25 cellular contexts compared by ENCODE assay signal in the genomic region with DNA sequence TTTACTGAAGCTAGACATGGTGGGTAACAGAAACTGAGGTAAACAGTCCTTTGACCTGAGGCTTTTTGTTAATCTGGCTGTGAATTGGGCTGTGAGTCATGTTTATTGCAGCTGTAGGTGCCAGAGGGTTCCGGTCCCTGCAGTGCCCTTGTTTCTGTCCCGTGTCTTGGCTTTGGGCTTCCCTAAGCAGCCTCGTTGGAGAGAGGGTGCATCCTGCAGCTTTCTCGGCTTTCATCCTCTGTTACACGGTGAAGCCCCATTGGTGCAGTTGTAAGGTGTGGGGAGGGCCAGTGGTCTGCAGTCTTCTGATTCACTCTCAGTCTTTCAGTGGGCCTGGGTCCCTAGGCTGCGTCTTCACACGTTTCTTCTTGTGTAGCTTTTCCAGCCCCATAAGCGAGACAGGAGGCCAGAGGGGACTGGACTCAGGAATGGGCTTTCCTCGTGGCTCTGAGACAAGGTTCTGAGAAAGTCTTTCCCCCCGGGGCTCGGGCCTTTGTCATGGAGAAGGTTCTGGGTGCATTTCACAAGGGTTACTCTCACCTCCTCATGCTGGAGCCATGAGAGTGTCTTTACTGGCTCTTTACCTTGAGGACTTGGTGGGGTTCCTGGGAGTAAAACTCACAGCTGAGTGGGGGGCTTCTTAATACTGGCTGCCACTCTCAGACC. TPM values are rescaled to one million over a fixed set of nuclear protein-coding genes. Genes with fewer than 3 reads are reported as not detected.
A peak's percentile ranks its signal among the peaks of the same experiment; 100 is the strongest.
DNase-seq lines count a peak whose midpoint lies in the region; ATAC-seq and TF ChIP-seq lines count a peak whose summit lies in the region.
"Had no signal": no experiment of that assay in that cellular context is flagged by ENCODE, and none has a peak within 500 bp of the region (broad histone marks: within the 10 kb centered on the region; RNA-seq: fewer than 3 reads in every experiment).

No MANE protein-coding gene starts in this region.

- peaks cover 6% of the 10 kb centered on the region for H3K79me1 ChIP-seq in mesendoderm (ENCODE audit: low read length)

- no peak overlapping the region for H2BK120ac ChIP-seq in mesendoderm (ENCODE audit: low read depth, low read length)

- no peak overlapping the region for H4K8ac ChIP-seq in mesendoderm (ENCODE audit: low read depth, low read length)

- H3K27me3 ChIP-seq in mesendoderm (ENCODE audit: insufficient read depth, low read length, poor library complexity) = no peaks in the 10 kb centered on the region
- H3K27me3 ChIP-seq: body of pancreas, left lung, uterus had no signal

- no peaks in the 10 kb centered on the region for H3K36me3 ChIP-seq in mesendoderm (ENCODE audit: control insufficient read depth, insufficient read depth, low read length)
- H3K36me3 ChIP-seq: uterus had no signal

- H2BK5ac ChIP-seq in mesendoderm (ENCODE audit: low read length) = no peak overlapping the region

- H3K27ac ChIP-seq in mesendoderm (ENCODE audit: low read depth, low read length) = no peak overlapping the region
- H3K27ac ChIP-seq: body of pancreas, HL-60, left lung, skin epidermis, uterus had no signal

- DNase-seq in Daoy (ENCODE audit: low read depth) = peak; percentile 37
- DNase-seq in NCI-H69 (lab: John Stamatoyannopoulos, UW) = peak; percentile 18
- DNase-seq in epithelial cell of esophagus (ENCODE audit: low read depth) = peak; percentile 54
- peak; percentile 80 for DNase-seq in mesendoderm
- DNase-seq in EL = no peak
- DNase-seq in COLO829 (ENCODE audit: low spot score) = no peak
- DNase-seq in stimulated activated naive CD4-positive, alpha-beta T cell treated with Interleukin-2 at 50 U/mL for 16 hours (lab: John Stamatoyannopoulos, UW) = no peak
- DNase-seq: activated CD4-positive, CD25-positive, alpha-beta regulatory T cell treated with anti-CD3 and anti-CD28 coated beads, Interleukin-2, amount 50 U/mL, for 72 hours; activated CD8-positive, alpha-beta memory T cell treated with anti-CD3 and anti-CD28 coated beads for 24 hours; body of pancreas; CD4-positive, alpha-beta T cell; cortex of kidney; DMS79 treated with DMSO at 0.1 percent for 48 hours; foreskin fibroblast; hypothalamus; KBM-7; left lung; NCI-H1930; NCI-H345; stimulated activated CD4-positive, alpha-beta T cell treated with anti-CD3 and anti-CD28 coated beads, Interleukin-4, amount 100 ng/mL, for 24 hours; uterus had no signal

- ATAC-seq in HG03039 (IDR thresholded peaks at IDR 0.05; ENCODE audit: unreplicated experiment) = no peak
- ATAC-seq: activated naive CD4-positive, alpha-beta T cell treated with anti-CD3 and anti-CD28 coated beads, Interleukin-2, amount 50 U/mL, for 72 hours; body of pancreas; left lung had no signal

- H3K18ac ChIP-seq in mesendoderm (ENCODE audit: low read length) = peak overlapping the region; percentile 69

- peaks cover 13% of the 10 kb centered on the region for H3K4me1 ChIP-seq in mesendoderm (ENCODE audit: control insufficient read depth, low read depth, low read length)
- H3K4me1 ChIP-seq: body of pancreas, uterus had no signal

- H3K23ac ChIP-seq in mesendoderm (ENCODE audit: low read length) = no peak overlapping the region

- peaks cover 4% of the 10 kb centered on the region for H3K79me2 ChIP-seq in mesendoderm (ENCODE audit: control insufficient read depth, insufficient read depth, low read length)

- no CpG with 5 or more reads among the region's 11 CpGs for WGBS in mesendoderm (ENCODE audit: extremely low coverage, insufficient coverage, low lambda C conversion rate)

- H3K4me3 ChIP-seq in epithelial cell of esophagus (ENCODE audit: low read length) (no peak overlapping the region), mesendoderm (ENCODE audit: low read length) (no peak overlapping the region)
- H3K4me3 ChIP-seq: body of pancreas, left lung, skin epidermis, uterus had no signal

- H3K56ac ChIP-seq in mesendoderm (ENCODE audit: low read length) = peak overlapping the region; percentile 37

- no peak for TF ChIP-seq CTCF in epithelial cell of esophagus (IDR thresholded peaks at IDR 0.05; ENCODE audit: insufficient read depth, low read depth, low read length, missing control alignments)

- H3K9ac ChIP-seq in mesendoderm (ENCODE audit: low read length) = no peak overlapping the region

- no peak overlapping the region for H2BK15ac ChIP-seq in mesendoderm (replicated peaks; ENCODE audit: low read depth)

- H4K5ac ChIP-seq in mesendoderm (ENCODE audit: low read length) = no peak overlapping the region

- peak overlapping the region; percentile 71 for H3K4ac ChIP-seq in mesendoderm (ENCODE audit: low read depth, low read length)

- no peak overlapping the region for H2AK5ac ChIP-seq in mesendoderm (ENCODE audit: low read length)

- H3K4me2 ChIP-seq in mesendoderm (ENCODE audit: low read length) = no peak overlapping the region

RNA-seq across cellular contexts. Expression of gene ASB7, which starts 33.1 kb away (rescaled TPM):
- 6.5 and 8.1 TPM in 2 replicates for total RNA-seq in Daoy (2014; rRNA removed; shearing (Covaris generic))
- 4.5 TPM for polyA plus RNA-seq in mesendoderm (2013, experiment 1 of 2)
- polyA plus RNA-seq in mesendoderm (2013, experiment 2 of 2) = 4.8 TPM

RNA-seq across cellular contexts. Expression of gene LINS1, which starts 33.6 kb away (rescaled TPM):
- 12.3 and 37.6 TPM in 2 replicates for total RNA-seq in Daoy (2014; rRNA removed; shearing (Covaris generic))
- 4.5 TPM for polyA plus RNA-seq in mesendoderm (2013, experiment 1 of 2)
- 4.4 TPM for polyA plus RNA-seq in mesendoderm (2013, experiment 2 of 2)

Comparison
In these comparisons a context has a peak if more than half of its experiments do, and no peak if none do; other contexts are left out.
1. DNase-seq: peak in Daoy (single experiment), NCI-H69 (single experiment), epithelial cell of esophagus (single experiment) and mesendoderm (single experiment); none in EL (single experiment), COLO829 (single experiment) and stimulated activated naive CD4-positive, alpha-beta T cell treated with Interleukin-2 at 50 U/mL for 16 hours (single experiment).